8 cellular contexts compared by ENCODE assay signal in the genomic region with DNA sequence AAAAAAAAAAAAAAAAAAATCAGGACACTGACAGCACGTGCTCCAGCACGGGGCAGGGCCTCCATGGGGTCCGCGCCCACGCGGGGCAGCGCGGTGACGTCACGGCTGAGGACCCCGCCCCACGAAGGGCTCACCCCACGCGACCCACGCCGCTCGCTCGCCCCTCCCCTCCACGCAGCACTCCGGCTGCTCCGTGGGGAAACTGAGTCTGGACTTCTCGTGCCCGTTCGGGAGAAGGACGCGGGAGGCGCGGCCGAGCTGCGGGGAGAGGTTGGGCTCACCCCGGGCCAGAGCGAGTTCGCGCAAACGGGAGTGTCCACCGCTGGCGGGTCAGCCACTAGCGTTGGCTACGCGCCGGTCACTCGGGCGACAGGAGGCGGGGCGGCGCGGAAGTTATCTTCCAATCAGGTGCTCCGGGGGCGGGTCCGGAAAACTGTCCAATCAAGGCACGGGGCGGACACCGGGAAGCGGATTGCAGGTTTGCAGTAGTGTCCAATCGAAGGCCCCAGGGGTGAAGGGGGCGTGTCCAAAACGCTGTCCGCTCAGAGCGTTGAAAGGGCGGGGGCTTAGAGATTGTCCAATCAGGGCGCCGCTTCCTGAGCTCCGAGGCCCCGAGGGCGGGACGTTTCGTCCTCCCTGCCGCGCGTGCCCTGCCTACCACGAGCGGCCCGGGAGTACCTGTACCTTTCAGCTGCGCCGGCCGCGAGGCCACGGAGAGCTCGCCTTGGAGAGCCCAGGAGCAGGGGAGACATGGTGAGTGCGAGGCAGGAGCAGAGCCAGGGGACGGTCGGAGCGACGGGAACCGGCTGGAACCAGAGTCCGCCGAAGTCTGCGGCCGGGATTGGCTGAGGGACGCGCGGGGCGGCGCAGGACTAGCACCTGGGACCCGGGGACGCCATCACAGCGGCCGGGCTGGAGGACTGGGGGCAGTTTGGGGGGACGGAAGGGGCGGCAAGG. TPM values are rescaled to one million over a fixed set of nuclear protein-coding genes. Genes with fewer than 3 reads are reported as not detected.
A peak's percentile ranks its signal among the peaks of the same experiment; 100 is the strongest.
DNase-seq lines count a peak whose midpoint lies in the region; ATAC-seq, FAIRE-seq and TF ChIP-seq lines count a peak whose summit lies in the region.

ZNF57 (plus strand) TSS at position 633 of the 957 bp plus-strand sequence; CDS start at position 751, 118 bp downstream.

- peak; percentile 90 for FAIRE-seq in H54 (lab: Jason Lieb, UNC)

- H3K4me3 Mint-ChIP-seq in neural crest cell = peak within 1 kb of the TSS; percentile 100

- ATAC-seq in foreskin keratinocyte = peak; percentile 92

- peak within 1 kb of the TSS; percentile 79 for H3K27ac ChIP-seq in foreskin keratinocyte
- peak within 1 kb of the TSS; percentile 88 to 98 (median 89) for H3K27ac ChIP-seq in stomach

- H3K4me1 ChIP-seq in foreskin keratinocyte (no peaks in the 10 kb centered on the region), stomach (peaks cover 10 to 30% (median 23%) of the 10 kb centered on the region in 4 donors)

- H3K27me3 Mint-ChIP-seq in neural crest cell (ENCODE audit: low read depth) = peaks cover 7% of the 10 kb centered on the region

- DNase-seq in ELF-1 (ENCODE audit: low read depth, low spot score) = peak; percentile 99
- DNase-seq in H54 (ENCODE audit: insufficient read length, low spot score) = peak; percentile 100
- DNase-seq in M059J (ENCODE audit: low read depth) = peak; percentile 99
- DNase-seq in SIG-M5 treated with dmso at 0.1 percent for 504 hours (lab: John Stamatoyannopoulos, UW; ENCODE audit: unreplicated experiment) = peak; percentile 95
- DNase-seq in activated naive CD4-positive, alpha-beta T cell treated with Interleukin-2 at 50 U/mL for 16 hours = peak; percentile 99
- peak; percentile 94 to 97 for DNase-seq in foreskin keratinocyte
- peak; percentile 98 for DNase-seq in neural crest cell (ENCODE audit: low read depth, low spot score)
- peak; percentile 100 for DNase-seq in stomach

- H3K27me3 ChIP-seq in foreskin keratinocyte (no peaks in the 10 kb centered on the region), stomach (no peaks in the 10 kb centered on the region)

- peaks cover 0 to 13% (median 11%) of the 10 kb centered on the region in 4 donors for H3K9me3 ChIP-seq in stomach

- H3K36me3 Mint-ChIP-seq in neural crest cell (ENCODE audit: low read depth) = peaks cover 7% of the 10 kb centered on the region

- peak within 1 kb of the TSS; percentile 62 to 88 (median 77) for H3K4me3 ChIP-seq in stomach

- no peak for TF ChIP-seq CTCF in foreskin keratinocyte (conservative IDR thresholded peaks at IDR 0.05)
- no peak for TF ChIP-seq CTCF in neural crest cell (conservative IDR thresholded peaks at IDR 0.05)
- no peak for TF ChIP-seq CTCF in stomach (IDR thresholded peaks at IDR 0.05)

- H3K4me1 Mint-ChIP-seq in neural crest cell = peaks cover 20% of the 10 kb centered on the region

- H3K27ac Mint-ChIP-seq in neural crest cell (ENCODE audit: unreplicated experiment) = peak within 1 kb of the TSS; percentile 97

- TF ChIP-seq EP300 in stomach (IDR thresholded peaks at IDR 0.05) = no peak

- intact Hi-C loops in stomach (cut with DNase I; ENCODE audit: low total_unique reads) = no loop called here

- no peaks in the 10 kb centered on the region for H3K36me3 ChIP-seq in stomach

- TF ChIP-seq POLR2A in H54 (IDR thresholded peaks at IDR 0.05; ENCODE audit: low read depth, low read length) (peak; percentile 64; the same call in 1 of the 2 replicates), stomach (IDR thresholded peaks at IDR 0.05) (peak in 1 of 4 donors; percentile 73)

- 0 to 1% (median 1%) methylated on average over 27 to 100 of the region's 100 CpGs for WGBS in stomach, 5 donors

- peaks cover 13% of the 10 kb centered on the region for H3K9me3 Mint-ChIP-seq in neural crest cell

RNA-seq across cellular contexts. Expression of gene ZNF57, which starts in this region (rescaled TPM):
- 5.0 and 8.4 TPM in 2 replicates for total RNA-seq in M059J (2014; rRNA removed; shearing (Covaris generic))
- total RNA-seq in foreskin keratinocyte = 9.7 and 11.9 TPM in 2 replicates
- polyA plus RNA-seq in foreskin keratinocyte = 5.1 and 6.6 TPM in 2 replicates
- 4.2 and 4.7 TPM in 2 replicates for total RNA-seq in neural crest cell
- 10 to 100 TPM in 4 of 5 donors, under 1 TPM in 1; 0.89 to 42.0 (median 16.5) TPM for total RNA-seq in stomach
- 10 to 100 TPM in 1 of 3 donors, 1 to 10 TPM in 2; 7.4 to 11.2 (median 9.5) TPM for polyA plus RNA-seq in stomach

Comparison
In these comparisons a context has a peak if more than half of its experiments do, and no peak if none do; other contexts are left out.
1. Peak in every context shown above with its lines: DNase-seq, ATAC-seq, H3K4me3 ChIP-seq and H3K27ac ChIP-seq.